ENCODE assay signal across 10 cellular contexts in the genomic region with DNA sequence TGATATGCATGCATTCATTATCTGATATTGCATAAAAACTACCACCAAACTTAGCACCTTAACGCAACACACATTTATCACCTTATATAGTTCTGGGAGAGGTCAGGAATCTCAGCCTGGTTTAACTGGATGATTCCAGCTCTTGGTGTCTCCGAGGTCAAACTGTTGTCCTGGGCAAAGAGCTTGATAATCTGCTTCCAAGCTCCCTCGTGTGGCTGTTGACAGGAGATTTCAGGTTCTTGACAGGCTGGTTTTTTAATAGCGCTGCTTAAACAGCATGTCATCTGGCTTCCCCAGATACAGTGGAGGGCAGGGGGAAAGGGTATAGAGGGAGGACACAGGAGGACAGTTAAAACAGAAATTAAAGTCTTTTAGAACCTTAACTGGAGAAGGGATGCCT.
DNase-seq lines count a peak whose midpoint lies in the region; ATAC-seq and TF ChIP-seq lines count a peak whose summit lies in the region.
"Had no signal": no experiment of that assay in that cellular context is flagged by ENCODE, and none has a peak within 500 bp of the region (broad histone marks: within the 10 kb centered on the region; RNA-seq: fewer than 3 reads in every experiment).

No MANE protein-coding gene starts in this region.

- H3K9me3 ChIP-seq in SK-N-SH, result no peaks in the 10 kb centered on the region
- H3K9me3 ChIP-seq in right cardiac atrium (ENCODE audit: control insufficient read depth, low read length), result no peaks in the 10 kb centered on the region
- no peaks in the 10 kb centered on the region for H3K9me3 ChIP-seq in upper lobe of right lung
- H3K9me3 ChIP-seq in ovary, result no peaks in the 10 kb centered on the region

- intact Hi-C loops in right cardiac atrium (cut with DNase I), result loop anchor here in 1 of 4 donors (5.0 kb wide), 1 partner anchor 783 kb away; a partner anchor contains a TSS
- intact Hi-C loops in upper lobe of right lung (cut with DNase I), result no loop called here
- intact Hi-C loops in ovary (cut with DNase I), result no loop called here

- POLR2A ChIA-PET in SK-N-SH (lab: Yijun Ruan, JAX), result no interaction called here

- H2AFZ ChIP-seq in SK-N-SH (ENCODE audit: low read depth), result no peak overlapping the region
- H2AFZ ChIP-seq: PC-9 had no signal

- H3K36me3 ChIP-seq in SK-N-SH (replicated peaks in 1 of 2; ENCODE audit: control insufficient read depth in 1 of 2, insufficient read depth in 2 of 2, low read length in 1 of 2) (no peaks in the 10 kb centered on the region), upper lobe of right lung (no peaks in the 10 kb centered on the region), ovary (no peaks in the 10 kb centered on the region)

- H3K4me1 ChIP-seq in SK-N-SH (ENCODE audit: control insufficient read depth in 1 of 2, insufficient read depth in 2 of 2, low read depth in 1 of 2, low read length in 1 of 2), result no peaks in the 10 kb centered on the region
- no peaks in the 10 kb centered on the region for H3K4me1 ChIP-seq in right cardiac atrium (ENCODE audit: control insufficient read depth, insufficient read depth, low read length)
- no peaks in the 10 kb centered on the region for H3K4me1 ChIP-seq in upper lobe of right lung
- H3K4me1 ChIP-seq in ovary (ENCODE audit: insufficient read depth), result no peaks in the 10 kb centered on the region

- H3K79me2 ChIP-seq in SK-N-SH (ENCODE audit: insufficient read depth), result no peaks in the 10 kb centered on the region

- H4K20me1 ChIP-seq in SK-N-SH (ENCODE audit: insufficient read depth), result no peaks in the 10 kb centered on the region

- no peak overlapping the region for H3K27ac ChIP-seq in SK-N-SH (ENCODE audit: low read depth in 2 of 2, low read length in 1 of 2)
- H3K27ac ChIP-seq in right cardiac atrium (ENCODE audit: low read length), result no peak overlapping the region
- no peak overlapping the region for H3K27ac ChIP-seq in upper lobe of right lung
- no peak overlapping the region for H3K27ac ChIP-seq in ovary
- H3K27ac ChIP-seq: PC-9 had no signal

- TF ChIP-seq POLR2A in ovary (IDR thresholded peaks at IDR 0.05), result no peak

- 34% methylated on average over 4 of the region's 4 CpGs for WGBS in SK-N-SH (ENCODE audit: low lambda C conversion rate)
- WGBS in right cardiac atrium, result 31% methylated on average over 4 of the region's 4 CpGs
- 42 to 46% (median 45%) methylated on average over 4 of the region's 4 CpGs for WGBS in ovary, 3 donors

- H3K4me3 ChIP-seq in SK-N-SH (ENCODE audit: low read depth in 2 of 2, low read length in 1 of 2), result no peak overlapping the region; a peak in 1 of 4 replicates
- no peak overlapping the region for H3K4me3 ChIP-seq in right cardiac atrium (ENCODE audit: low read length)
- no peak overlapping the region for H3K4me3 ChIP-seq in upper lobe of right lung
- no peak overlapping the region for H3K4me3 ChIP-seq in ovary
- H3K4me3 ChIP-seq: PC-9 had no signal

- H3K4me2 ChIP-seq in SK-N-SH, result no peak overlapping the region
- H3K4me2 ChIP-seq: PC-9 had no signal

- no peaks in the 10 kb centered on the region for H3F3A ChIP-seq in SK-N-SH (replicated peaks; ENCODE audit: insufficient read depth)

- ATAC-seq in SK-N-SH treated with all-trans-retinoic acid at 6 μM for 48 hours (no peak), right cardiac atrium (peak; percentile 49 to 55), upper lobe of right lung (peak; percentile 49)
- ATAC-seq: activated T-helper 17 cell treated with anti-CD3 and anti-CD28 coated beads, Interleukin-2, amount 50 U/mL, for 72 hours had no signal

- TF ChIP-seq RAD21 in SK-N-SH (IDR thresholded peaks at IDR 0.05; ENCODE audit: low read length), result peak; percentile 54

- DNase-seq in SK-N-SH (peak; percentile 9), RKO (ENCODE audit: low spot score) (peak; percentile 26), right cardiac atrium (no peak), upper lobe of right lung (no peak), ovary (no peak)
- DNase-seq in activated T-cell treated with anti-CD3 and anti-CD28 coated beads, Interleukin-2, amount 50 U/mL, for 48 hours, result no peak
- no peak for DNase-seq in activated CD8-positive, alpha-beta memory T cell treated with anti-CD3 and anti-CD28 coated beads, Interleukin-2, amount 50 U/mL, for 48 hours

- no peaks in the 10 kb centered on the region for H3K27me3 ChIP-seq in SK-N-SH (ENCODE audit: insufficient read depth)
- no peaks in the 10 kb centered on the region for H3K27me3 ChIP-seq in right cardiac atrium (ENCODE audit: control insufficient read depth, insufficient read depth)
- H3K27me3 ChIP-seq in upper lobe of right lung, result no peaks in the 10 kb centered on the region
- no peaks in the 10 kb centered on the region for H3K27me3 ChIP-seq in ovary

- H3K9ac ChIP-seq in SK-N-SH, result no peak overlapping the region

- TF ChIP-seq EP300 in SK-N-SH (IDR thresholded peaks at IDR 0.05; ENCODE audit: borderline replicate concordance in 1 of 2, low read depth in 1 of 2, low read length in 1 of 2) (no peak), ovary (IDR thresholded peaks at IDR 0.05) (no peak)

- CTCF ChIA-PET in SK-N-SH (lab: Yijun Ruan, JAX), result interaction anchor here (1.1 to 1.6 kb wide), 3 partner anchors 9 to 784 kb away, joined by 3 to 13 read pairs (median 4); no protein-coding TSS in a partner anchor

- no peaks in the 10 kb centered on the region for H3K9me2 ChIP-seq in SK-N-SH

- TF ChIP-seq CTCF in SK-N-SH (IDR thresholded peaks at IDR 0.05) (no peak), upper lobe of right lung (IDR thresholded peaks at IDR 0.05) (no peak), ovary (IDR thresholded peaks at IDR 0.05) (no peak)

TF ChIP-seq in SK-N-SH, 30 proteins besides CTCF, POLR2A, EP300 and RAD21:
- no peak for TF ChIP-seq FOSL2 (IDR thresholded peaks at IDR 0.05; ENCODE audit: borderline replicate concordance, low read depth)
- peak; percentile 21; the same call in 1 of the 2 replicates for TF ChIP-seq SMC3 (IDR thresholded peaks at IDR 0.05; ENCODE audit: low read depth, low read length)

TF ChIP-seq in SK-N-SH treated with all-trans-retinoic acid at 6 μM for 48 hours, 23 proteins besides CTCF, POLR2A, EP300 and RAD21 (continues in another document):
- TF ChIP-seq, protein P1, sequence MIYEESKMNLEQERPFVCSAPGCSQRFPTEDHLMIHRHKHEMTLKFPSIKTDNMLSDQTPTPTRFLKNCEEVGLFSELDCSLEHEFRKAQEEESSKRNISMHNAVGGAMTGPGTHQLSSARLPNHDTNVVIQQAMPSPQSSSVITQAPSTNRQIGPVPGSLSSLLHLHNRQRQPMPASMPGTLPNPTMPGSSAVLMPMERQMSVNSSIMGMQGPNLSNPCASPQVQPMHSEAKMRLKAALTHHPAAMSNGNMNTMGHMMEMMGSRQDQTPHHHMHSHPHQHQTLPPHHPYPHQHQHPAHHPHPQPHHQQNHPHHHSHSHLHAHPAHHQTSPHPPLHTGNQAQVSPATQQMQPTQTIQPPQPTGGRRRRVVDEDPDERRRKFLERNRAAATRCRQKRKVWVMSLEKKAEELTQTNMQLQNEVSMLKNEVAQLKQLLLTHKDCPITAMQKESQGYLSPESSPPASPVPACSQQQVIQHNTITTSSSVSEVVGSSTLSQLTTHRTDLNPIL (CRISPR knock-in tag; IDR thresholded peaks at IDR 0.05; ENCODE audit: low read depth), result no peak
- TF ChIP-seq, protein P2, sequence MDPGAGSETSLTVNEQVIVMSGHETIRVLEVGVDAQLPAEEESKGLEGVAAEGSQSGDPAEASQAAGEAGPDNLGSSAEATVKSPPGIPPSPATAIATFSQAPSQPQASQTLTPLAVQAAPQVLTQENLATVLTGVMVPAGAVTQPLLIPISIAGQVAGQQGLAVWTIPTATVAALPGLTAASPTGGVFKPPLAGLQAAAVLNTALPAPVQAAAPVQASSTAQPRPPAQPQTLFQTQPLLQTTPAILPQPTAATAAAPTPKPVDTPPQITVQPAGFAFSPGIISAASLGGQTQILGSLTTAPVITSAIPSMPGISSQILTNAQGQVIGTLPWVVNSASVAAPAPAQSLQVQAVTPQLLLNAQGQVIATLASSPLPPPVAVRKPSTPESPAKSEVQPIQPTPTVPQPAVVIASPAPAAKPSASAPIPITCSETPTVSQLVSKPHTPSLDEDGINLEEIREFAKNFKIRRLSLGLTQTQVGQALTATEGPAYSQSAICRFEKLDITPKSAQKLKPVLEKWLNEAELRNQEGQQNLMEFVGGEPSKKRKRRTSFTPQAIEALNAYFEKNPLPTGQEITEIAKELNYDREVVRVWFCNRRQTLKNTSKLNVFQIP (CRISPR knock-in tag; IDR thresholded peaks at IDR 0.05; ENCODE audit: borderline replicate concordance, low read depth), result no peak
- TF ChIP-seq ZNF8 (CRISPR knock-in tag; IDR thresholded peaks at IDR 0.05), result no peak
- TF ChIP-seq ZC3H10 (CRISPR knock-in tag; IDR thresholded peaks at IDR 0.05), result no peak
- TF ChIP-seq PPARA (CRISPR knock-in tag; IDR thresholded peaks at IDR 0.05; ENCODE audit: borderline replicate concordance), result no peak
- no peak for TF ChIP-seq TCF4 (CRISPR knock-in tag; IDR thresholded peaks at IDR 0.05; ENCODE audit: borderline replicate concordance)
- no peak for TF ChIP-seq BACH2 (CRISPR knock-in tag; IDR thresholded peaks at IDR 0.05; ENCODE audit: borderline replicate concordance)
- TF ChIP-seq ARNTL (CRISPR knock-in tag; IDR thresholded peaks at IDR 0.05; ENCODE audit: borderline replicate concordance, low read depth), result no peak
- TF ChIP-seq ZFP30 (CRISPR knock-in tag; IDR thresholded peaks at IDR 0.05), result no peak
- TF ChIP-seq ZNF70 (CRISPR knock-in tag; IDR thresholded peaks at IDR 0.05), result no peak
- no peak for TF ChIP-seq OSR1 (CRISPR knock-in tag; IDR thresholded peaks at IDR 0.05)
- TF ChIP-seq, protein P3, sequence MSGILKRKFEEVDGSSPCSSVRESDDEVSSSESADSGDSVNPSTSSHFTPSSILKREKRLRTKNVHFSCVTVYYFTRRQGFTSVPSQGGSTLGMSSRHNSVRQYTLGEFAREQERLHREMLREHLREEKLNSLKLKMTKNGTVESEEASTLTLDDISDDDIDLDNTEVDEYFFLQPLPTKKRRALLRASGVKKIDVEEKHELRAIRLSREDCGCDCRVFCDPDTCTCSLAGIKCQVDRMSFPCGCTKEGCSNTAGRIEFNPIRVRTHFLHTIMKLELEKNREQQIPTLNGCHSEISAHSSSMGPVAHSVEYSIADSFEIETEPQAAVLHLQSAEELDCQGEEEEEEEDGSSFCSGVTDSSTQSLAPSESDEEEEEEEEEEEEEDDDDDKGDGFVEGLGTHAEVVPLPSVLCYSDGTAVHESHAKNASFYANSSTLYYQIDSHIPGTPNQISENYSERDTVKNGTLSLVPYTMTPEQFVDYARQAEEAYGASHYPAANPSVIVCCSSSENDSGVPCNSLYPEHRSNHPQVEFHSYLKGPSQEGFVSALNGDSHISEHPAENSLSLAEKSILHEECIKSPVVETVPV (CRISPR knock-in tag; IDR thresholded peaks at IDR 0.05), result no peak
- TF ChIP-seq ZNF565 (CRISPR knock-in tag; conservative IDR thresholded peaks at IDR 0.05; ENCODE audit: low read depth), result no peak
- no peak for TF ChIP-seq ZFP3 (CRISPR knock-in tag; IDR thresholded peaks at IDR 0.05)
- TF ChIP-seq GLIS3 (CRISPR knock-in tag; IDR thresholded peaks at IDR 0.05), result no peak
- TF ChIP-seq TOX (CRISPR knock-in tag; IDR thresholded peaks at IDR 0.05; ENCODE audit: borderline replicate concordance), result no peak
- TF ChIP-seq ISL1 (CRISPR knock-in tag; IDR thresholded peaks at IDR 0.05), result no peak

Comparison
In these comparisons a context has a peak if more than half of its experiments do, and no peak if none do; other contexts are left out.
1. DNase-seq: peak in SK-N-SH (single experiment) and RKO (single experiment); none in right cardiac atrium (0 of 3), upper lobe of right lung (single experiment), ovary (0 of 5), activated T-cell treated with anti-CD3 and anti-CD28 coated beads, Interleukin-2, amount 50 U/mL, for 48 hours (0 of 2) and activated CD8-positive, alpha-beta memory T cell treated with anti-CD3 and anti-CD28 coated beads, Interleukin-2, amount 50 U/mL, for 48 hours (single experiment).